9 cellular contexts compared by ENCODE assay signal in genomic region chr9:69155341-69156030, GRCh38. TPM values are rescaled to one million over a fixed set of nuclear protein-coding genes. Genes with fewer than 3 reads are reported as not detected.
DNase-seq lines count a peak whose midpoint lies in the region; ATAC-seq, FAIRE-seq and TF ChIP-seq lines count a peak whose summit lies in the region.
"Had no signal": no experiment of that assay in that cellular context is flagged by ENCODE, and none has a peak within 500 bp of the region (broad histone marks: within the 10 kb centered on the region; RNA-seq: fewer than 3 reads in every experiment).

No MANE protein-coding gene starts in this region.

- H3K27ac ChIP-seq in HepG2 (ENCODE audit: extremely low read length, insufficient read depth, low read length) (peak overlapping the region; percentile 27), Karpas-422 (ENCODE audit: low read length) (no peak overlapping the region)

- WGBS in HepG2 (ENCODE audit: low lambda C conversion rate): 93% methylated on average over 8 of the region's 8 CpGs

- H3K36me3 ChIP-seq in HepG2 (replicated peaks in 1 of 2; ENCODE audit: control insufficient read depth in 1 of 2, insufficient read depth in 2 of 2, low read length in 2 of 2): peaks cover 13 to 45% of the 10 kb centered on the region in 2 experiments
- H3K36me3 ChIP-seq in Karpas-422 (ENCODE audit: insufficient read depth, low read length): no peaks in the 10 kb centered on the region

- intact Hi-C loops in HepG2 (cut with micrococcal nuclease; ENCODE audit: unreplicated experiment): no loop called here

- H3K9me3 ChIP-seq in HepG2 (ENCODE audit: low read length): no peaks in the 10 kb centered on the region
- no peaks in the 10 kb centered on the region for H3K9me3 ChIP-seq in Karpas-422 (ENCODE audit: low read length)

- no peak for TF ChIP-seq CTCF in HepG2 (CRISPR knock-in tag; IDR thresholded peaks at IDR 0.05)

- TF ChIP-seq POLR2A in HepG2 (IDR thresholded peaks at IDR 0.05; ENCODE audit: insufficient read depth in 1 of 2, low read depth in 2 of 2, low read length in 2 of 2): no peak

- no peaks in the 10 kb centered on the region for H3K9me2 ChIP-seq in Karpas-422 (replicated peaks; ENCODE audit: insufficient read depth, low read length)

- H3K27me3 ChIP-seq in HepG2 (ENCODE audit: control insufficient read depth in 1 of 2, insufficient read depth in 2 of 2, low read length in 2 of 2): no peaks in the 10 kb centered on the region
- no peaks in the 10 kb centered on the region for H3K27me3 ChIP-seq in Karpas-422 (ENCODE audit: low read length)

- CTCF ChIA-PET in HepG2 (lab: Yijun Ruan, JAX; ENCODE audit: low intra/inter-chr PET ratio, low total read pairs): no interaction called here

- BruUV-seq in HepG2 (replicated peaks; lab: Mats Ljungman, UMichigan): TSS peak; percentile 13

- peaks cover 22% of the 10 kb centered on the region; the same call in 1 of the 2 replicates for H4K20me1 ChIP-seq in HepG2 (ENCODE audit: insufficient read depth, low read length)
- H4K20me1 ChIP-seq in Karpas-422 (ENCODE audit: insufficient read depth, low read depth, low read length): no peaks in the 10 kb centered on the region

- H3K79me2 ChIP-seq in HepG2 (ENCODE audit: insufficient read depth, low read length): peaks cover 67% of the 10 kb centered on the region
- no peaks in the 10 kb centered on the region for H3K79me2 ChIP-seq in Karpas-422 (ENCODE audit: low read length)

- H3K4me2 ChIP-seq in HepG2 (ENCODE audit: low read depth, low read length) (no peak overlapping the region), Karpas-422 (ENCODE audit: low read depth, low read length, poor library complexity, severe bottlenecking) (no peak overlapping the region)

- H3K4me1 ChIP-seq in HepG2 (ENCODE audit: insufficient read depth, low read length): peaks cover 51% of the 10 kb centered on the region
- no peaks in the 10 kb centered on the region for H3K4me1 ChIP-seq in Karpas-422 (ENCODE audit: low read length)

- no peak for FAIRE-seq in HepG2 (lab: Jason Lieb, UNC)

- H3K9ac ChIP-seq in HepG2 (ENCODE audit: insufficient read depth, low read depth, low read length) (no peak overlapping the region), Karpas-422 (ENCODE audit: low read length) (no peak overlapping the region)

- in situ Hi-C loops in HepG2 (cut with HindIII; ENCODE audit: extremely low pct_ligation_motif_present, low pct_unique_long_range_greater_than_20kb): no loop called here

- no peak for TF ChIP-seq EP300 in HepG2 (IDR thresholded peaks at IDR 0.05; ENCODE audit: low read depth in 2 of 2, low read length in 2 of 2)
- TF ChIP-seq EP300 in HepG2 (CRISPR knock-in tag; IDR thresholded peaks at IDR 0.05; ENCODE audit: borderline replicate concordance): no peak

- DNase-seq in HepG2 (ENCODE audit: low spot score) (no peak), NCI-H2081 treated with DMSO at 0.1 percent for 48 hours (lab: John Stamatoyannopoulos, UW) (no peak), Karpas-422 (no peak), HCEC 1CT (no peak)
- DNase-seq in activated naive CD4-positive, alpha-beta T cell (lab: John Stamatoyannopoulos, UW): no peak
- DNase-seq: posterior cingulate gyrus had no signal

- no peak for TF ChIP-seq RAD21 in HepG2 (CRISPR knock-in tag; IDR thresholded peaks at IDR 0.05)

- ATAC-seq in GM18868 (IDR thresholded peaks at IDR 0.05; ENCODE audit: unreplicated experiment): peak; percentile 98
- peak; percentile 98 for ATAC-seq in GM21786 (IDR thresholded peaks at IDR 0.05; ENCODE audit: unreplicated experiment)
- ATAC-seq in HG03565 (IDR thresholded peaks at IDR 0.05; ENCODE audit: unreplicated experiment): peak; percentile 97
- no peak for ATAC-seq in HepG2

- H2AFZ ChIP-seq in HepG2 (ENCODE audit: low read length) (no peak overlapping the region), Karpas-422 (ENCODE audit: low read length) (no peak overlapping the region)

- H3K4me3 ChIP-seq in HepG2 (replicated peaks in 1 of 3; ENCODE audit: insufficient read depth in 1 of 3, low read depth in 2 of 3, low read length in 3 of 3) (no peak overlapping the region), Karpas-422 (ENCODE audit: low read length) (no peak overlapping the region)

- POLR2A ChIA-PET in HepG2 (lab: Yijun Ruan, JAX): no interaction called here

TF ChIP-seq in HepG2, 621 proteins besides CTCF, POLR2A, EP300 and RAD21:
- TF ChIP-seq ZNF615 (CRISPR knock-in tag; IDR thresholded peaks at IDR 0.05; ENCODE audit: borderline replicate concordance): no peak
- no peak for TF ChIP-seq ZNF841 (CRISPR knock-in tag; IDR thresholded peaks at IDR 0.05; ENCODE audit: borderline replicate concordance)
- TF ChIP-seq REL (CRISPR knock-in tag; conservative IDR thresholded peaks at IDR 0.05): no peak

RNA-seq across cellular contexts. Expression of gene TJP2, which starts 18.6 kb away (rescaled TPM):
- total RNA-seq in HepG2 (2016; rRNA removed; fragmentation: Illumina TruSeq; extraction: Trizol): 110 and 135 TPM in 2 replicates
- 19.7 and 22.7 TPM in 2 replicates for total RNA-seq in HepG2 (2016; cell fraction: cytosol; rRNA removed; fragmentation: Illumina TruSeq; extraction: Trizol; ENCODE audit: low read depth)
- 109 and 122 TPM in 2 replicates for total RNA-seq in HepG2 (2016; cell fraction: insoluble cytoplasmic fraction; rRNA removed; fragmentation: Illumina TruSeq; extraction: Trizol)
- 29.6 and 31.5 TPM in 2 replicates for total RNA-seq in HepG2 (2016; cell fraction: membrane; rRNA removed; fragmentation: Illumina TruSeq; extraction: Trizol)
- 104 and 120 TPM in 2 replicates for total RNA-seq in HepG2 (2016; cell fraction: nucleus; rRNA removed; fragmentation: Illumina TruSeq; extraction: Trizol)
- polyA plus RNA-seq in HepG2 (2011; rRNA removed): 109 and 112 TPM in 2 replicates
- polyA plus RNA-seq in HepG2 (2011; cell fraction: cytosol; rRNA removed): 71.5 and 85.0 TPM in 2 replicates
- polyA plus RNA-seq in HepG2 (2011; cell fraction: nucleus; rRNA removed): 238 and 261 TPM in 2 replicates
- polyA plus RNA-seq in HepG2 (2012): 110 and 201 TPM in 2 replicates
- 3.9 and 4.9 TPM in 2 replicates for polyA plus RNA-seq in HepG2 (2016; cell fraction: cytosol; fragmentation: Illumina TruSeq; extraction: Trizol; ENCODE audit: low read depth)
- 110 and 122 TPM in 2 replicates for polyA plus RNA-seq in HepG2 (2016; cell fraction: insoluble cytoplasmic fraction; fragmentation: Illumina TruSeq; extraction: Trizol; ENCODE audit: low read depth)
- polyA plus RNA-seq in HepG2 (2016; cell fraction: membrane; fragmentation: Illumina TruSeq; extraction: Trizol; ENCODE audit: low read depth): 11.6 and 12.9 TPM in 2 replicates
- 155 and 164 TPM in 2 replicates for polyA plus RNA-seq in HepG2 (2016; cell fraction: nucleus; fragmentation: Illumina TruSeq; extraction: Trizol; ENCODE audit: insufficient read depth, low read depth)
- 13.0 and 80.7 TPM in 2 replicates for polyA minus RNA-seq in HepG2 (2011; rRNA and poly(A)+ RNA removed; ENCODE audit: low replicate concordance)
- polyA minus RNA-seq in HepG2 (2011; cell fraction: cytosol; rRNA and poly(A)+ RNA removed): 99.2 and 104 TPM in 2 replicates
- polyA minus RNA-seq in HepG2 (2011; cell fraction: nucleus; rRNA and poly(A)+ RNA removed): 157 and 183 TPM in 2 replicates
- total RNA-seq in Karpas-422 (2014; rRNA removed; shearing (Covaris generic); ENCODE audit: low replicate concordance): 2.3 and 4.0 TPM in 2 replicates
